24 cellular contexts compared by ENCODE assay signal in genomic region chr6:163730496-163731210, GRCh38.
"Had no signal": no experiment of that assay in that cellular context is flagged by ENCODE, and none has a peak within 500 bp of the region (broad histone marks: within the 10 kb centered on the region; RNA-seq: fewer than 3 reads in every experiment).

No MANE protein-coding gene starts in this region.

- H3K27ac ChIP-seq: body of pancreas, left ventricle myocardium inferior, stomach, suprapubic skin, transverse colon, vagina had no signal

- H3K36me3 ChIP-seq: left ventricle myocardium inferior, stomach, suprapubic skin, transverse colon, vagina had no signal

- H3K27me3 ChIP-seq: body of pancreas, stomach, suprapubic skin, transverse colon, vagina had no signal

- H3K9me3 ChIP-seq: body of pancreas, left ventricle myocardium inferior, stomach, suprapubic skin, transverse colon, vagina had no signal

- H3K4me3 ChIP-seq: body of pancreas, left ventricle myocardium inferior, stomach, suprapubic skin, transverse colon, vagina had no signal

- ATAC-seq: activated CD4-positive, alpha-beta T cell treated with anti-CD3 and anti-CD28 coated beads for 36 hours; activated T-cell treated with anti-CD3 and anti-CD28 coated beads, Interleukin-2, amount 50 U/mL, for 72 hours; body of pancreas; natural killer cell had no signal

- H3K4me1 ChIP-seq: body of pancreas, suprapubic skin, vagina had no signal

- DNase-seq: activated B cell treated with CpG ODN at 0.5 μM for 24 hours; activated CD4-positive, alpha-beta T cell treated with anti-CD3 and anti-CD28 coated beads for 36 hours; activated CD4-positive, alpha-beta T cell treated with anti-CD3 and anti-CD28 coated beads, Interleukin-2, amount 50 U/mL, for 4 hours; activated gamma-delta T cell; activated naive CD4-positive, alpha-beta T cell treated with anti-CD3 and anti-CD28 coated beads, Interleukin-2, amount 50 U/mL, for 16 hours; activated T-cell treated with anti-CD3 and anti-CD28 coated beads, Interleukin-2, amount 50 U/mL, for 72 hours; anterior cingulate cortex; body of pancreas; central memory CD4-positive, alpha-beta T cell; dermis blood vessel endothelial cell; effector CD8-positive, alpha-beta T cell; foreskin fibroblast; hypothalamus; left ventricle myocardium inferior; mammary epithelial cell; midbrain; natural killer cell; nucleus accumbens; stimulated activated CD4-positive, alpha-beta T cell treated with anti-CD3 and anti-CD28 coated beads, Interleukin-4, amount 100 ng/mL, for 24 hours; stomach; T1000; transverse colon had no signal
